10 cellular contexts compared by ENCODE assay signal in genomic region chr10:47165168-47165710, GRCh38.
A peak's percentile ranks its signal among the peaks of the same experiment; 100 is the strongest.
DNase-seq lines count a peak whose midpoint lies in the region; ATAC-seq and TF ChIP-seq lines count a peak whose summit lies in the region.
"Had no signal": no experiment of that assay in that cellular context is flagged by ENCODE, and none has a peak within 500 bp of the region (broad histone marks: within the 10 kb centered on the region; RNA-seq: fewer than 3 reads in every experiment).

No MANE protein-coding gene starts in this region.

- CTCF ChIA-PET in activated CD8-positive, alpha-beta T cell treated with anti-CD3 and anti-CD28 coated beads for 36 hours (lab: Charles Lee): interaction anchor here (3.0 kb wide), 2 partner anchors 13 to 117 kb away, joined by 10 to 15 read pairs; no protein-coding TSS in a partner anchor

- H3K36me3 Mint-ChIP-seq in activated CD8-positive, alpha-beta T cell treated with anti-CD3 and anti-CD28 coated beads for 36 hours (ENCODE audit: low read depth): peaks cover 8% of the 10 kb centered on the region

- H3K4me3 ChIP-seq in HL-60 (replicated peaks; ENCODE audit: insufficient read depth, low read length) (peak overlapping the region; percentile 9; the same call in 1 of the 2 replicates), skeletal muscle cell (ENCODE audit: low read depth, low read length) (peak overlapping the region; percentile 13)

- POLR2A ChIA-PET in activated CD8-positive, alpha-beta T cell treated with anti-CD3 and anti-CD28 coated beads for 36 hours (lab: Charles Lee): interaction anchor here (1.5 to 1.7 kb wide), 2 partner anchors 9 to 77 kb away, joined by 3 to 4 read pairs; no protein-coding TSS in a partner anchor

- H3K27ac Mint-ChIP-seq in activated CD8-positive, alpha-beta T cell treated with anti-CD3 and anti-CD28 coated beads for 36 hours: peak overlapping the region; percentile 89
- H3K27ac Mint-ChIP-seq: WTC11 had no signal

- peak overlapping the region; percentile 69 for H3K4me3 Mint-ChIP-seq in activated CD8-positive, alpha-beta T cell treated with anti-CD3 and anti-CD28 coated beads for 36 hours
- H3K4me3 Mint-ChIP-seq: WTC11 had no signal

- TF ChIP-seq CTCF in HL-60 (IDR thresholded peaks at IDR 0.05; ENCODE audit: insufficient read depth, low read length): no peak
- no peak for TF ChIP-seq CTCF in activated CD8-positive, alpha-beta T cell treated with anti-CD3 and anti-CD28 coated beads for 36 hours (IDR thresholded peaks at IDR 0.05)

- no peaks in the 10 kb centered on the region for H3K27me3 Mint-ChIP-seq in activated CD8-positive, alpha-beta T cell treated with anti-CD3 and anti-CD28 coated beads for 36 hours

- ATAC-seq in activated CD8-positive, alpha-beta T cell treated with anti-CD3 and anti-CD28 coated beads for 36 hours: peak; percentile 43
- ATAC-seq in left cardiac atrium: peak; percentile 3 to 22
- ATAC-seq in HG02884 (IDR thresholded peaks at IDR 0.05; ENCODE audit: unreplicated experiment): no peak
- no peak for ATAC-seq in GM18861 (IDR thresholded peaks at IDR 0.05; ENCODE audit: unreplicated experiment)

- peak overlapping the region; percentile 69 for H3K27ac ChIP-seq in HL-60 (replicated peaks)

- H3K9me3 Mint-ChIP-seq in activated CD8-positive, alpha-beta T cell treated with anti-CD3 and anti-CD28 coated beads for 36 hours: peaks cover 6% of the 10 kb centered on the region

- peaks cover 34% of the 10 kb centered on the region for H3K4me1 Mint-ChIP-seq in activated CD8-positive, alpha-beta T cell treated with anti-CD3 and anti-CD28 coated beads for 36 hours (ENCODE audit: low read depth)

- intact Hi-C loops in activated CD8-positive, alpha-beta T cell treated with anti-CD3 and anti-CD28 coated beads for 36 hours (cut with micrococcal nuclease): no loop called here
- intact Hi-C loops in left cardiac atrium (cut with DNase I): no loop called here

- no peaks in the 10 kb centered on the region for H3K27me3 ChIP-seq in HL-60 (ENCODE audit: insufficient read depth, poor library complexity, severe bottlenecking)

- DNase-seq in HL-60 (ENCODE audit: low read depth in 1 of 2, low spot score in 1 of 2): no peak
- peak; percentile 23 for DNase-seq in activated CD8-positive, alpha-beta T cell treated with anti-CD3 and anti-CD28 coated beads for 36 hours
- DNase-seq in left cardiac atrium: no peak
- no peak for DNase-seq in skeletal muscle cell (ENCODE audit: low read depth)
- DNase-seq in stimulated activated CD4-positive, alpha-beta T cell treated with anti-CD3 and anti-CD28 coated beads, Interleukin-2, amount 100 ng/mL, for 24 hours: no peak
- DNase-seq in COLO668 (lab: John Stamatoyannopoulos, UW; ENCODE audit: unreplicated experiment): no peak
- DNase-seq: NCI-H1436 treated with DMSO at 0.1 percent for 48 hours had no signal

Comparison
In these comparisons a context has a peak if more than half of its experiments do, and no peak if none do; other contexts are left out.
1. ATAC-seq: peak in activated CD8-positive, alpha-beta T cell treated with anti-CD3 and anti-CD28 coated beads for 36 hours (single experiment) and left cardiac atrium (2 of 2); none in HG02884 (single experiment) and GM18861 (single experiment).